In the genomic region with DNA sequence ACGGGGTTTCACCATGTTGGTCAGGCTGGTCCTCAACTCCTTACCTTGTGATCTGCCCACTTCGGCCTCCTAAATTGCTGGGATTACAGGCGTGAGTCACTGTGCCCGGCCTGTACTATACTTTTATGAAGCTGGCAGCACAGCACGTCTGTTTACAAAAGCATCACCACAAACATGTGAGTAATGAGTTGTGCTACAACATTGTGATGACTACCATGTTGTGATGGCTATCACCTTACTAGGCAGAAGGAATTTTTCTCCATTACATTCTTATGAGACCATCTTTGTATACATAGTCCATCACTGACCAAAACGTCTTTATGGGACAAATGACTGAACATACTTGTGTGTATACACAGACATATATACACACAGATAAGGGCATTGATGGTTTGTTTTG, we compare ENCODE assay signal across 16 cellular contexts.
"Had no signal": no experiment of that assay in that cellular context is flagged by ENCODE, and none has a peak within 500 bp of the region (broad histone marks: within the 10 kb centered on the region; RNA-seq: fewer than 3 reads in every experiment).

No MANE protein-coding gene starts in this region.

- H3K27ac ChIP-seq: brain microvascular endothelial cell, dorsolateral prefrontal cortex had no signal

- H3K27me3 Mint-ChIP-seq: activated CD4-positive, alpha-beta T cell treated with anti-CD3 and anti-CD28 coated beads, Interleukin-2, amount 10 ng/mL, durations not matched to agents 7 days and 5 days; naive thymus-derived CD8-positive, alpha-beta T cell; progenitor cell of endocrine pancreas had no signal

- H3K4me3 Mint-ChIP-seq: activated CD4-positive, alpha-beta T cell treated with anti-CD3 and anti-CD28 coated beads, Interleukin-2, amount 10 ng/mL, durations not matched to agents 7 days and 5 days; naive thymus-derived CD8-positive, alpha-beta T cell had no signal

- H3K36me3 ChIP-seq: brain microvascular endothelial cell had no signal

- DNase-seq: activated CD4-positive, alpha-beta T cell treated with anti-CD3 and anti-CD28 coated beads, Interleukin-2, amount 10 ng/mL, durations not matched to agents 7 days and 5 days; activated CD8-positive, alpha-beta memory T cell treated with anti-CD3 and anti-CD28 coated beads for 24 hours; activated naive CD4-positive, alpha-beta T cell treated with anti-CD3 and anti-CD28 coated beads, Interleukin-2, amount 50 U/mL, for 16 hours; activated T-cell treated with anti-CD3 and anti-CD28 coated beads for 4 hours; amniotic stem cell; brain microvascular endothelial cell; dorsolateral prefrontal cortex; foreskin melanocyte; head of caudate nucleus; left colon; mucosa of descending colon; naive thymus-derived CD8-positive, alpha-beta T cell; right cardiac atrium; small intestine had no signal

- H3K27ac Mint-ChIP-seq: activated CD4-positive, alpha-beta T cell treated with anti-CD3 and anti-CD28 coated beads, Interleukin-2, amount 10 ng/mL, durations not matched to agents 7 days and 5 days; naive thymus-derived CD8-positive, alpha-beta T cell; progenitor cell of endocrine pancreas had no signal

- ATAC-seq: left colon; mucosa of descending colon; naive thymus-derived CD8-positive, alpha-beta T cell; right cardiac atrium had no signal

- H3K36me3 Mint-ChIP-seq: naive thymus-derived CD8-positive, alpha-beta T cell had no signal

- H3K9me3 ChIP-seq: mucosa of descending colon had no signal

- H3K4me3 ChIP-seq: dorsolateral prefrontal cortex, lung, mucosa of descending colon had no signal

- H3K27me3 ChIP-seq: brain microvascular endothelial cell, dorsolateral prefrontal cortex had no signal

- H3K4me1 Mint-ChIP-seq: activated CD4-positive, alpha-beta T cell treated with anti-CD3 and anti-CD28 coated beads, Interleukin-2, amount 10 ng/mL, durations not matched to agents 7 days and 5 days; naive thymus-derived CD8-positive, alpha-beta T cell had no signal
